ENCODE assay signal across 11 cellular contexts in the genomic region with DNA sequence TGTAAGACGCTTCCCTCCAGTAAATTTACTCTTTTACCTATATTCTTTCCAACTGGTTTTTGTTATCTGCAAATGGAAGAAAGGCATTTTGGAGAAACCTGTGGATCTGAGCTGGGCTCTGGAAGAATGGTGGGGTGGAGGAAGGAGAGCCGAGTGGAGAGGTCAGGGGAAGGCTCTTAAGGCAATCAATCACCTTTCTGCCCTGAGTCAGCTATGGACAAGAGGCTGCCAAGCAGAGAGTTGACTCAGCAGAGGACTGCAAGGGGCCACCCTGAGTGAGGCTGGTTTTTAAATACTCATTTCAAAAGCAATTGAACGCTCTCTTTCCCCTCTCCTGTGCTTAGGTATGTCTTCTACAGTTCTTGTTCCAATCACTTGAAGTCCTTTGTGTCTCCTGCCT.
DNase-seq lines count a peak whose midpoint lies in the region; ATAC-seq and TF ChIP-seq lines count a peak whose summit lies in the region.
"Had no signal": no experiment of that assay in that cellular context is flagged by ENCODE, and none has a peak within 500 bp of the region (broad histone marks: within the 10 kb centered on the region; RNA-seq: fewer than 3 reads in every experiment).

No MANE protein-coding gene starts in this region.

- ATAC-seq in activated CD8-positive, alpha-beta memory T cell treated with anti-CD3 and anti-CD28 coated beads, Interleukin-2, amount 10 ng/mL, durations not matched to agents 7 days and 5 days, result peak; percentile 45
- peak; percentile 34 for ATAC-seq in stimulated activated naive CD8-positive, alpha-beta T cell treated with anti-CD3 and anti-CD28 coated beads, Interleukin-15, Interleukin-2, amounts not matched to agents 100 U/mL and 50 U/mL, for 24 hours

- no peak for DNase-seq in activated CD8-positive, alpha-beta memory T cell treated with anti-CD3 and anti-CD28 coated beads, Interleukin-2, amount 10 ng/mL, durations not matched to agents 7 days and 5 days
- DNase-seq in activated CD8-positive, alpha-beta memory T cell treated with anti-CD3 and anti-CD28 coated beads, Interleukin-2, amount 50 U/mL, for 48 hours, result no peak
- DNase-seq in M059J (ENCODE audit: low read depth) (peak; percentile 76), fibroblast of mammary gland (ENCODE audit: low read depth) (peak; percentile 95), NCI-H2081 (lab: John Stamatoyannopoulos, UW) (no peak), superior temporal gyrus (ENCODE audit: extremely low spot score) (no peak), DMS153 (lab: John Stamatoyannopoulos, UW) (no peak)
- DNase-seq in stimulated activated naive CD8-positive, alpha-beta T cell treated with anti-CD3 and anti-CD28 coated beads, Interleukin-15, Interleukin-2, amounts not matched to agents 100 U/mL and 50 U/mL, for 24 hours, result no peak
- DNase-seq: activated B cell treated with CpG ODN at 0.5 μM for 24 hours, ovary had no signal

- CTCF ChIA-PET in activated CD8-positive, alpha-beta memory T cell treated with anti-CD3 and anti-CD28 coated beads, Interleukin-2, amount 10 ng/mL, durations not matched to agents 7 days and 5 days (lab: Charles Lee), result no interaction called here

- no peak overlapping the region for H3K4me3 Mint-ChIP-seq in activated CD8-positive, alpha-beta memory T cell treated with anti-CD3 and anti-CD28 coated beads, Interleukin-2, amount 10 ng/mL, durations not matched to agents 7 days and 5 days
- H3K4me3 Mint-ChIP-seq: activated B cell treated with CpG ODN at 0.5 μM for 24 hours had no signal

- TF ChIP-seq CTCF in fibroblast of mammary gland (conservative IDR thresholded peaks at IDR 0.05; ENCODE audit: control insufficient read depth, insufficient read depth, low read depth, low read length), result no peak

- H3K27me3 Mint-ChIP-seq in activated CD8-positive, alpha-beta memory T cell treated with anti-CD3 and anti-CD28 coated beads, Interleukin-2, amount 10 ng/mL, durations not matched to agents 7 days and 5 days, result peaks cover 35% of the 10 kb centered on the region

- H3K27ac Mint-ChIP-seq in activated CD8-positive, alpha-beta memory T cell treated with anti-CD3 and anti-CD28 coated beads, Interleukin-2, amount 10 ng/mL, durations not matched to agents 7 days and 5 days, result no peak overlapping the region
- H3K27ac Mint-ChIP-seq: activated B cell treated with CpG ODN at 0.5 μM for 24 hours had no signal

- H3K36me3 Mint-ChIP-seq in activated CD8-positive, alpha-beta memory T cell treated with anti-CD3 and anti-CD28 coated beads, Interleukin-2, amount 10 ng/mL, durations not matched to agents 7 days and 5 days, result no peaks in the 10 kb centered on the region

- no peak overlapping the region for H3K4me3 ChIP-seq in fibroblast of mammary gland (ENCODE audit: control insufficient read depth, low read depth, low read length)
- H3K4me3 ChIP-seq: BLaER1, ovary had no signal

- no peaks in the 10 kb centered on the region for H3K9me3 Mint-ChIP-seq in activated CD8-positive, alpha-beta memory T cell treated with anti-CD3 and anti-CD28 coated beads, Interleukin-2, amount 10 ng/mL, durations not matched to agents 7 days and 5 days (ENCODE audit: low read depth)
- H3K9me3 Mint-ChIP-seq: activated B cell treated with CpG ODN at 0.5 μM for 24 hours had no signal

- H3K4me1 Mint-ChIP-seq in activated CD8-positive, alpha-beta memory T cell treated with anti-CD3 and anti-CD28 coated beads, Interleukin-2, amount 10 ng/mL, durations not matched to agents 7 days and 5 days, result peaks cover 22% of the 10 kb centered on the region

Comparison
In these comparisons a context has a peak if more than half of its experiments do, and no peak if none do; other contexts are left out.
1. DNase-seq: peak in M059J (single experiment) and fibroblast of mammary gland (single experiment); none in activated CD8-positive, alpha-beta memory T cell treated with anti-CD3 and anti-CD28 coated beads, Interleukin-2, amount 10 ng/mL, durations not matched to agents 7 days and 5 days (single experiment), activated CD8-positive, alpha-beta memory T cell treated with anti-CD3 and anti-CD28 coated beads, Interleukin-2, amount 50 U/mL, for 48 hours (single experiment), stimulated activated naive CD8-positive, alpha-beta T cell treated with anti-CD3 and anti-CD28 coated beads, Interleukin-15, Interleukin-2, amounts not matched to agents 100 U/mL and 50 U/mL, for 24 hours (single experiment), NCI-H2081 (0 of 2), superior temporal gyrus (single experiment) and DMS153 (single experiment).